9 cellular contexts compared by ENCODE assay signal in genomic region chr7:149790146-149790548, GRCh38. TPM values are rescaled to one million over a fixed set of nuclear protein-coding genes. Genes with fewer than 3 reads are reported as not detected.
DNase-seq lines count a peak whose midpoint lies in the region; ATAC-seq, FAIRE-seq and TF ChIP-seq lines count a peak whose summit lies in the region.
"Had no signal": no experiment of that assay in that cellular context is flagged by ENCODE, and none has a peak within 500 bp of the region (broad histone marks: within the 10 kb centered on the region; RNA-seq: fewer than 3 reads in every experiment).

No MANE protein-coding gene starts in this region.

- no peaks in the 10 kb centered on the region for H3K36me3 ChIP-seq in GM06990 (ENCODE audit: control insufficient read depth, insufficient read depth, low read length)
- no peaks in the 10 kb centered on the region for H3K36me3 ChIP-seq in endothelial cell of umbilical vein (ENCODE audit: control insufficient read depth in 2 of 2, extremely low read depth in 1 of 2, insufficient read depth in 2 of 2, low read length in 2 of 2)

- no peaks in the 10 kb centered on the region for H3K9me3 ChIP-seq in endothelial cell of umbilical vein (replicated peaks; ENCODE audit: control insufficient read depth, insufficient read depth, low read length)

- peak overlapping the region; percentile 51 for H2AFZ ChIP-seq in endothelial cell of umbilical vein (ENCODE audit: low read depth, low read length)

- peak; percentile 32 for TF ChIP-seq CTCF in GM06990 (IDR thresholded peaks at IDR 0.05; ENCODE audit: insufficient read depth, low read length, poor library complexity, severe bottlenecking)
- TF ChIP-seq CTCF in endothelial cell of umbilical vein (IDR thresholded peaks at IDR 0.05; ENCODE audit: extremely low read depth in 1 of 2, insufficient read depth in 1 of 2, low read depth in 1 of 2, low read length in 2 of 2), result peak; percentile 60 to 84
- peak; percentile 69 for TF ChIP-seq CTCF in neural crest cell (conservative IDR thresholded peaks at IDR 0.05)

- H3K36me3 Mint-ChIP-seq in neural crest cell (ENCODE audit: low read depth), result no peaks in the 10 kb centered on the region

- intact Hi-C loops in endothelial cell of umbilical vein (cut with micrococcal nuclease), result loop anchor here (1.0 to 2.0 kb wide), 3 partner anchors 17 to 128 kb away; partner anchors contain the start of gene ZNF467

- POLR2A ChIA-PET in endothelial cell of umbilical vein (lab: Charles Lee), result no interaction called here

- FAIRE-seq in endothelial cell of umbilical vein (lab: Jason Lieb, UNC), result no peak

- H3K9ac ChIP-seq in endothelial cell of umbilical vein (replicated peaks; ENCODE audit: extremely low read depth, insufficient read depth, low read length), result no peak overlapping the region

- H3K4me1 ChIP-seq in endothelial cell of umbilical vein (ENCODE audit: control insufficient read depth, extremely low read depth, insufficient read depth, low read length), result no peaks in the 10 kb centered on the region

- peaks cover 21% of the 10 kb centered on the region for H3K27me3 Mint-ChIP-seq in neural crest cell (ENCODE audit: low read depth)

- DNase-seq in GM06990 (ENCODE audit: extremely low read depth, insufficient read length) (no peak), T-helper 1 cell (peak in 3 of 5 donors; percentile 20 to 25 (median 24)), endothelial cell of umbilical vein (ENCODE audit: low read depth, low spot score) (peak; percentile 41), neural crest cell (ENCODE audit: low read depth, low spot score) (peak; percentile 70)

- ATAC-seq in GM19452 (IDR thresholded peaks at IDR 0.05; ENCODE audit: unreplicated experiment), result no peak
- no peak for ATAC-seq in GM18502 (IDR thresholded peaks at IDR 0.05; ENCODE audit: poor library complexity, unreplicated experiment)
- no peak for ATAC-seq in GM19324 (IDR thresholded peaks at IDR 0.05; ENCODE audit: low FRiP score, unreplicated experiment)
- no peak for ATAC-seq in HG02678 (IDR thresholded peaks at IDR 0.05; ENCODE audit: unreplicated experiment)

- CTCF ChIA-PET in endothelial cell of umbilical vein (lab: Charles Lee), result interaction anchor here (1.0 to 4.4 kb wide), 12 partner anchors 8 to 166 kb away, joined by 3 to 41 read pairs (median 4); partner anchors contain the start of gene ZNF467

- H3K4me3 Mint-ChIP-seq in neural crest cell, result no peak overlapping the region
- H3K4me3 Mint-ChIP-seq: central memory CD8-positive, alpha-beta T cell had no signal

- dilution Hi-C loops in endothelial cell of umbilical vein (cut with MboI; ENCODE audit: extremely low pct_ligation_motif_present, low sequenced_read_pairs), result no loop called here

- TF ChIP-seq POLR2A in endothelial cell of umbilical vein (IDR thresholded peaks at IDR 0.05; ENCODE audit: low read depth, low read length), result no peak

- H3K27me3 ChIP-seq in GM06990 (replicated peaks; ENCODE audit: control insufficient read depth, insufficient read depth, low read length) (no peaks in the 10 kb centered on the region; the same call in none of the 2 replicates), endothelial cell of umbilical vein (ENCODE audit: control insufficient read depth in 2 of 2, insufficient read depth in 2 of 2, low read length in 2 of 2) (peaks cover 4 to 10% of the 10 kb centered on the region in 2 experiments)

- no peak overlapping the region for H3K27ac Mint-ChIP-seq in neural crest cell (ENCODE audit: unreplicated experiment)

- no peak overlapping the region for H3K27ac ChIP-seq in endothelial cell of umbilical vein (ENCODE audit: insufficient read depth, low read depth, low read length)

- H3K4me1 Mint-ChIP-seq in neural crest cell, result peaks cover 35% of the 10 kb centered on the region
- H3K4me1 Mint-ChIP-seq: central memory CD8-positive, alpha-beta T cell had no signal

- no peaks in the 10 kb centered on the region for H3K79me2 ChIP-seq in endothelial cell of umbilical vein (ENCODE audit: control insufficient read depth, insufficient read depth, low read length)

- H3K9me1 ChIP-seq in endothelial cell of umbilical vein (replicated peaks; ENCODE audit: control insufficient read depth, extremely low read depth, insufficient read depth, low read length), result no peaks in the 10 kb centered on the region

- H3K4me3 ChIP-seq in GM06990 (replicated peaks; ENCODE audit: low read depth, low read length) (no peak overlapping the region), endothelial cell of umbilical vein (replicated peaks in 1 of 3; ENCODE audit: insufficient read depth in 1 of 3, low read depth in 1 of 3, low read length in 3 of 3) (no peak overlapping the region)

- no peaks in the 10 kb centered on the region for H4K20me1 ChIP-seq in endothelial cell of umbilical vein (replicated peaks; ENCODE audit: control insufficient read depth, extremely low read depth, insufficient read depth, low read length)

- no peak overlapping the region for H3K4me2 ChIP-seq in endothelial cell of umbilical vein (ENCODE audit: insufficient read depth, low read length)

- H3K9me3 Mint-ChIP-seq in neural crest cell, result no peaks in the 10 kb centered on the region
- H3K9me3 Mint-ChIP-seq: central memory CD8-positive, alpha-beta T cell had no signal

- no TSS peak for BruUV-seq in endothelial cell of umbilical vein (replicated peaks; lab: Mats Ljungman, UMichigan)

TF ChIP-seq in endothelial cell of umbilical vein, 7 proteins besides CTCF, POLR2A, EP300 and RAD21:
- TF ChIP-seq MYC (IDR thresholded peaks at IDR 0.05; ENCODE audit: low read depth, low read length), result no peak
- no peak for TF ChIP-seq JUN (IDR thresholded peaks at IDR 0.05; ENCODE audit: borderline replicate concordance, insufficient read depth, insufficient read length, low read depth)
- TF ChIP-seq GATA2 (IDR thresholded peaks at IDR 0.05; ENCODE audit: insufficient read depth, insufficient read length, low read depth, low read length), result no peak

RNA-seq across cellular contexts. Expression of gene ZNF467, which starts 16.8 kb away (rescaled TPM):
- total RNA-seq in endothelial cell of umbilical vein, result 6.5 and 8.9 TPM in 2 replicates
- polyA plus RNA-seq in endothelial cell of umbilical vein, result 4.2 and 4.7 TPM in 2 replicates
- polyA plus RNA-seq in endothelial cell of umbilical vein (2011; cell fraction: cytosol; rRNA removed), result 3.2 and 4.0 TPM in 2 replicates
- 8.3 and 9.4 TPM in 2 replicates for polyA plus RNA-seq in endothelial cell of umbilical vein (2011; cell fraction: nucleus; rRNA removed)
- 1.5 and 4.6 TPM in 2 replicates for polyA plus RNA-seq in endothelial cell of umbilical vein (2012)
- polyA minus RNA-seq in endothelial cell of umbilical vein, result 1.4 and 1.5 TPM in 2 replicates
- not detected for polyA minus RNA-seq in endothelial cell of umbilical vein (2011; cell fraction: cytosol; rRNA and poly(A)+ RNA removed)
- polyA minus RNA-seq in endothelial cell of umbilical vein (2011; cell fraction: nucleus; rRNA and poly(A)+ RNA removed), result 0.82 and 2.0 TPM in 2 replicates
- total RNA-seq in neural crest cell, result 1.9 and 2.3 TPM in 2 replicates

RNA-seq across cellular contexts. Expression of gene ZNF862, which starts 48.0 kb away (rescaled TPM):
- total RNA-seq in endothelial cell of umbilical vein (7.2 and 14.7 TPM in 2 replicates), neural crest cell (15.2 and 19.6 TPM in 2 replicates)
- polyA plus RNA-seq in endothelial cell of umbilical vein, result 10.2 and 10.8 TPM in 2 replicates
- 5.4 and 7.7 TPM in 2 replicates for polyA plus RNA-seq in endothelial cell of umbilical vein (2011; cell fraction: cytosol; rRNA removed)
- 63.7 and 69.7 TPM in 2 replicates for polyA plus RNA-seq in endothelial cell of umbilical vein (2011; cell fraction: nucleus; rRNA removed)
- 5.1 and 7.8 TPM in 2 replicates for polyA plus RNA-seq in endothelial cell of umbilical vein (2012)
- 20.1 and 28.7 TPM in 2 replicates for polyA minus RNA-seq in endothelial cell of umbilical vein
- polyA minus RNA-seq in endothelial cell of umbilical vein (2011; cell fraction: cytosol; rRNA and poly(A)+ RNA removed), result 0.51 TPM
- polyA minus RNA-seq in endothelial cell of umbilical vein (2011; cell fraction: nucleus; rRNA and poly(A)+ RNA removed), result 12.2 and 17.2 TPM in 2 replicates
